In the genomic region with DNA sequence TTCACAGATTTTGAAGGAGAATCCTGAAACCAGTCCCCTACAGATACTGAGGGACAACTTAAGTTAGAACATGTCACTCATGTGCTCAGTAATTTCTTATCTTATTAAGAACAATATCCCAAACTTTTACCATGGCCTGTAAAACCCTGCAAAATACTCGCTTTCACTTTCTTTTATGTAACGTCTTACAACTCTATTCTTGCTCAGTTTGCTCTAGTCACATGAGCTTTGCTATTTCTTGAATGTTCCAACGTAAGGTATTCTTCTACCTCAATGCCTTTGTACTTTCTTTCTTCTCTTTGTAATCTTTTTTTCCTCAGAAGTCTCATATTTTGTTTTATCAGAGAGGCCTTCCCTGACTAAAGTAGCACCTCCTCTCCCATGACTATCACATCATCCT, we compare ENCODE assay signal across 13 cellular contexts. TPM values are rescaled to one million over a fixed set of nuclear protein-coding genes. Genes with fewer than 3 reads are reported as not detected.
A peak's percentile ranks its signal among the peaks of the same experiment; 100 is the strongest.
DNase-seq lines count a peak whose midpoint lies in the region; ATAC-seq and TF ChIP-seq lines count a peak whose summit lies in the region.
"Had no signal": no experiment of that assay in that cellular context is flagged by ENCODE, and none has a peak within 500 bp of the region (broad histone marks: within the 10 kb centered on the region; RNA-seq: fewer than 3 reads in every experiment).

No MANE protein-coding gene starts in this region.

- peak overlapping the region; percentile 33 for H3K4me3 Mint-ChIP-seq in activated naive CD8-positive, alpha-beta T cell treated with anti-CD3 and anti-CD28 coated beads for 36 hours
- H3K4me3 Mint-ChIP-seq: nephron progenitor cell had no signal

- TF ChIP-seq CTCF in GM10266 (IDR thresholded peaks at IDR 0.05; ENCODE audit: control insufficient read depth, insufficient read depth, low read depth, missing control alignments): no peak

- H3K4me1 Mint-ChIP-seq in activated naive CD8-positive, alpha-beta T cell treated with anti-CD3 and anti-CD28 coated beads for 36 hours: peaks cover 9% of the 10 kb centered on the region
- H3K4me1 Mint-ChIP-seq: nephron progenitor cell had no signal

- peak overlapping the region; percentile 39 for H3K27ac Mint-ChIP-seq in activated naive CD8-positive, alpha-beta T cell treated with anti-CD3 and anti-CD28 coated beads for 36 hours
- H3K27ac Mint-ChIP-seq: nephron progenitor cell had no signal

- H3K9me3 Mint-ChIP-seq in activated naive CD8-positive, alpha-beta T cell treated with anti-CD3 and anti-CD28 coated beads for 36 hours: no peaks in the 10 kb centered on the region

- H3K36me3 Mint-ChIP-seq in activated naive CD8-positive, alpha-beta T cell treated with anti-CD3 and anti-CD28 coated beads for 36 hours: peaks cover 5% of the 10 kb centered on the region

- H3K27me3 Mint-ChIP-seq in activated naive CD8-positive, alpha-beta T cell treated with anti-CD3 and anti-CD28 coated beads for 36 hours: no peaks in the 10 kb centered on the region

- DNase-seq in GM10266 (ENCODE audit: extremely low spot score) (peak; percentile 33), NCI-H526 (lab: John Stamatoyannopoulos, UW) (no peak), NCI-H524 treated with DMSO at 0.1 percent for 48 hours (lab: John Stamatoyannopoulos, UW) (no peak), AML-193 (lab: John Stamatoyannopoulos, UW) (no peak)
- no peak for DNase-seq in activated naive CD8-positive, alpha-beta T cell treated with anti-CD3 and anti-CD28 coated beads for 36 hours
- DNase-seq: activated CD8-positive, alpha-beta memory T cell treated with anti-CD3 and anti-CD28 coated beads for 24 hours; erythroblast; NCI-H446; nephron progenitor cell; stimulated activated naive CD4-positive, alpha-beta T cell treated with Interleukin-2 at 50 U/mL for 16 hours had no signal

- ATAC-seq in GM19324 (IDR thresholded peaks at IDR 0.05; ENCODE audit: low FRiP score, unreplicated experiment) (peak; percentile 55), HG02973 (IDR thresholded peaks at IDR 0.05; ENCODE audit: unreplicated experiment) (peak; percentile 74), HG03097 (IDR thresholded peaks at IDR 0.05; ENCODE audit: low FRiP score, unreplicated experiment) (no peak)

RNA-seq across cellular contexts. Expression of a gene that starts 14.1 kb away (rescaled TPM):
- total RNA-seq in activated naive CD8-positive, alpha-beta T cell treated with anti-CD3 and anti-CD28 coated beads for 36 hours: 10 to 100 TPM; 16.8 to 17.8 TPM

RNA-seq across cellular contexts. Expression of a gene that starts 46.1 kb away (rescaled TPM):
- total RNA-seq in activated naive CD8-positive, alpha-beta T cell treated with anti-CD3 and anti-CD28 coated beads for 36 hours: not detected
